23 cellular contexts compared by ENCODE assay signal in genomic region chr10:133079836-133080682, GRCh38. TPM values are rescaled to one million over a fixed set of nuclear protein-coding genes. Genes with fewer than 3 reads are reported as not detected.
A peak's percentile ranks its signal among the peaks of the same experiment; 100 is the strongest.
DNase-seq lines count a peak whose midpoint lies in the region; ATAC-seq, FAIRE-seq and TF ChIP-seq lines count a peak whose summit lies in the region.
"Had no signal": no experiment of that assay in that cellular context is flagged by ENCODE, and none has a peak within 500 bp of the region (broad histone marks: within the 10 kb centered on the region; RNA-seq: fewer than 3 reads in every experiment).

No MANE protein-coding gene starts in this region.

- H3K4me2 ChIP-seq in A549 (no peak overlapping the region), H9 (ENCODE audit: insufficient read depth, insufficient read length, low read length) (no peak overlapping the region)

- no peak overlapping the region for H4K5ac ChIP-seq in H9 (ENCODE audit: insufficient read length, low read depth, low read length)

- no peak overlapping the region for H2AK5ac ChIP-seq in H9 (ENCODE audit: insufficient read length, low read length)

- TF ChIP-seq EP300 in A549 (IDR thresholded peaks at IDR 0.05) = no peak
- TF ChIP-seq EP300 in gastroesophageal sphincter (IDR thresholded peaks at IDR 0.05) = no peak

- no peak for TF ChIP-seq POLR2A in A549 (IDR thresholded peaks at IDR 0.05; ENCODE audit: low read length)
- no peak for TF ChIP-seq POLR2A in gastroesophageal sphincter (IDR thresholded peaks at IDR 0.05)

- peaks cover 12% of the 10 kb centered on the region for H3K27me3 Mint-ChIP-seq in H9 (ENCODE audit: low read depth)

- H3K9me3 ChIP-seq in A549 (no peaks in the 10 kb centered on the region), H9 (ENCODE audit: control insufficient read depth, low read depth, low read length) (no peaks in the 10 kb centered on the region), left lung (no peaks in the 10 kb centered on the region), gastroesophageal sphincter (no peaks in the 10 kb centered on the region)
- H3K9me3 ChIP-seq: esophagus squamous epithelium had no signal

- H3K56ac ChIP-seq in H9 (ENCODE audit: insufficient read length, low read depth, low read length) = no peak overlapping the region

- no peaks in the 10 kb centered on the region for H3K79me2 ChIP-seq in H9 (ENCODE audit: insufficient read depth, low read length)

- ATAC-seq in A549 (peak; percentile 56 to 58; a peak in 4 of 6 replicates), left lung (peak; percentile 22), HG02852 (IDR thresholded peaks at IDR 0.05; ENCODE audit: unreplicated experiment) (no peak), gastroesophageal sphincter (no peak)
- ATAC-seq: stimulated activated effector memory CD8-positive, alpha-beta T cell treated with anti-CD3 and anti-CD28 coated beads, Interleukin-12 subunit alpha, Interleukin-12 subunit beta, amount 100 ng/mL, for 72 hours had no signal

- WGBS in A549 (ENCODE audit: missing lambda C conversion rate) = 53% methylated on average over 34 of the region's 39 CpGs
- no CpG with 5 or more reads among the region's 39 CpGs for WGBS in H9 (ENCODE audit: extremely low coverage, insufficient read length, low lambda C conversion rate)
- WGBS in gastroesophageal sphincter (ENCODE audit: low coverage in 1 of 2), 2 donors = 52 to 56% methylated on average over 12 to 15 of the region's 39 CpGs

- no peak overlapping the region for H2AFZ ChIP-seq in H9 (ENCODE audit: low read length)

- H3K18ac ChIP-seq in H9 (ENCODE audit: insufficient read length, low read depth, low read length) = no peak overlapping the region

- no peak for TF ChIP-seq CTCF in A549 (IDR thresholded peaks at IDR 0.05)
- no peak for TF ChIP-seq CTCF in H9 (conservative IDR thresholded peaks at IDR 0.05)
- no peak for TF ChIP-seq CTCF in left lung (IDR thresholded peaks at IDR 0.05)
- TF ChIP-seq CTCF in gastroesophageal sphincter (IDR thresholded peaks at IDR 0.05) = no peak

- H2BK20ac ChIP-seq in H9 (ENCODE audit: low read depth, low read length, poor library complexity, severe bottlenecking) = no peak overlapping the region

- H3K27me3 ChIP-seq in H9 (ENCODE audit: insufficient read depth, low read length) (no peaks in the 10 kb centered on the region), left lung (peaks cover 0 to 75% of the 10 kb centered on the region in 2 donors), gastroesophageal sphincter (peaks cover 73% of the 10 kb centered on the region)

- no peak for FAIRE-seq in A549 (lab: Jason Lieb, UNC)
- FAIRE-seq: kidney had no signal

- DNase-seq in A549 (ENCODE audit: low read depth in 1 of 2, low spot score in 1 of 2) = no peak
- DNase-seq in H9 = peak; percentile 82
- DNase-seq in astrocyte of the hippocampus (ENCODE audit: low read depth, low spot score) = peak; percentile 48
- no peak for DNase-seq in left lung
- DNase-seq in activated CD8-positive, alpha-beta memory T cell treated with anti-CD3 and anti-CD28 coated beads, Interleukin-2, amount 50 U/mL, for 48 hours = no peak
- no peak for DNase-seq in activated CD8-positive, alpha-beta memory T cell treated with anti-CD3 and anti-CD28 coated beads, Interleukin-2, amount 50 U/mL, for 4 hours
- DNase-seq: activated CD4-positive, CD25-positive, alpha-beta regulatory T cell treated with anti-CD3 and anti-CD28 coated beads, Interleukin-2, amount 50 U/mL, for 72 hours; esophagus squamous epithelium; KBM-7; kidney; NCI-H187 treated with DMSO at 0.1 percent for 48 hours; SIG-M5; trophoblast cell had no signal

- H4K20me1 ChIP-seq in H9 (ENCODE audit: control insufficient read depth, insufficient read depth, insufficient read length) = no peaks in the 10 kb centered on the region

- H2BK120ac ChIP-seq in H9 (ENCODE audit: low read depth, low read length, poor library complexity, severe bottlenecking) = no peak overlapping the region

- no peak overlapping the region for H3K9ac ChIP-seq in H9 (ENCODE audit: extremely low read depth, insufficient read length, low read length)

- no peaks in the 10 kb centered on the region; a peak in 1 of 5 replicates for H3K9me3 Mint-ChIP-seq in H9
- H3K9me3 Mint-ChIP-seq: activated T-helper 2 cell treated with anti-CD3 and anti-CD28 coated beads, Interferon-gamma antibody, Interleukin-2, Interleukin-4, amounts not matched to agents 10 μg/mL and 5 μg/mL and 100 μg/mL, durations not matched to agents 14 hours and 24 hours and 36 hours; mesothelial cell of epicardium; neural crest cell; stimulated activated effector memory CD8-positive, alpha-beta T cell treated with anti-CD3 and anti-CD28 coated beads, Interleukin-12 subunit alpha, Interleukin-12 subunit beta, amount 100 ng/mL, for 72 hours had no signal

- no peak overlapping the region for H3T11ph ChIP-seq in H9 (ENCODE audit: low read length)

- POLR2A ChIA-PET in A549 (lab: Yijun Ruan, JAX) = no interaction called here

- CTCF ChIA-PET in A549 (lab: Yijun Ruan, JAX) = interaction anchor here (1.1 kb wide), 1 partner anchor 176 kb away, joined by 3 read pairs; no protein-coding TSS in a partner anchor

- TF ChIP-seq RAD21 in A549 (conservative IDR thresholded peaks at IDR 0.05 in 1 of 2, IDR thresholded peaks at IDR 0.05 in 1 of 2) = no peak

- H4K8ac ChIP-seq in H9 (replicated peaks; ENCODE audit: insufficient read length, low read depth, low read length) = no peak overlapping the region

- no peak overlapping the region for H2BK15ac ChIP-seq in H9 (ENCODE audit: low read depth, low read length)

- no peaks in the 10 kb centered on the region for H3K36me3 Mint-ChIP-seq in H9 (ENCODE audit: insufficient read depth in 1 of 3, low read depth in 3 of 3)
- H3K36me3 Mint-ChIP-seq: mesothelial cell of epicardium; stimulated activated effector memory CD8-positive, alpha-beta T cell treated with anti-CD3 and anti-CD28 coated beads, Interleukin-12 subunit alpha, Interleukin-12 subunit beta, amount 100 ng/mL, for 72 hours had no signal

- H3K4ac ChIP-seq in H9 (ENCODE audit: low read depth, low read length) = no peak overlapping the region

- H3K36me3 ChIP-seq in left lung (no peaks in the 10 kb centered on the region), gastroesophageal sphincter (no peaks in the 10 kb centered on the region)
- H3K36me3 ChIP-seq: esophagus squamous epithelium had no signal

- H2BK12ac ChIP-seq in H9 (ENCODE audit: insufficient read length, low read depth, low read length) = no peak overlapping the region

- no peak overlapping the region for H3K23ac ChIP-seq in H9 (ENCODE audit: insufficient read length, low read depth, low read length)

- no peak overlapping the region for H3K14ac ChIP-seq in H9 (ENCODE audit: insufficient read depth, low read length)

- H3K27ac Mint-ChIP-seq in H9 = no peak overlapping the region
- H3K27ac Mint-ChIP-seq: activated T-helper 2 cell treated with anti-CD3 and anti-CD28 coated beads, Interferon-gamma antibody, Interleukin-2, Interleukin-4, amounts not matched to agents 10 μg/mL and 5 μg/mL and 100 μg/mL, durations not matched to agents 14 hours and 24 hours and 36 hours; mesothelial cell of epicardium; stimulated activated effector memory CD8-positive, alpha-beta T cell treated with anti-CD3 and anti-CD28 coated beads, Interleukin-12 subunit alpha, Interleukin-12 subunit beta, amount 100 ng/mL, for 72 hours had no signal

- H3K79me1 ChIP-seq in H9 (ENCODE audit: insufficient read depth, low read depth, low read length, poor library complexity, severe bottlenecking) = no peaks in the 10 kb centered on the region

- H3K4me1 Mint-ChIP-seq in H9 = peaks cover 0 to 9% of the 10 kb centered on the region in 2 experiments; a peak in 2 of 4 replicates
- H3K4me1 Mint-ChIP-seq: mesothelial cell of epicardium; neural crest cell; stimulated activated effector memory CD8-positive, alpha-beta T cell treated with anti-CD3 and anti-CD28 coated beads, Interleukin-12 subunit alpha, Interleukin-12 subunit beta, amount 100 ng/mL, for 72 hours had no signal

- H3K27ac ChIP-seq in A549 (no peak overlapping the region), H9 (ENCODE audit: insufficient read length, low read depth, low read length) (no peak overlapping the region), left lung (no peak overlapping the region), gastroesophageal sphincter (no peak overlapping the region)
- H3K27ac ChIP-seq: esophagus squamous epithelium, HL-60 had no signal

- no peak overlapping the region for H2BK5ac ChIP-seq in H9 (ENCODE audit: insufficient read length, low read length)

- H4K91ac ChIP-seq in H9 (ENCODE audit: insufficient read length, low read depth, low read length) = no peak overlapping the region

- no peak overlapping the region for H3K4me3 Mint-ChIP-seq in H9
- H3K4me3 Mint-ChIP-seq: mesothelial cell of epicardium; neural crest cell; stimulated activated effector memory CD8-positive, alpha-beta T cell treated with anti-CD3 and anti-CD28 coated beads, Interleukin-12 subunit alpha, Interleukin-12 subunit beta, amount 100 ng/mL, for 72 hours had no signal

- H3K4me3 ChIP-seq in A549 (no peak overlapping the region), left lung (no peak overlapping the region), gastroesophageal sphincter (no peak overlapping the region)
- H3K4me3 ChIP-seq: esophagus squamous epithelium had no signal

- no peaks in the 10 kb centered on the region for H3K4me1 ChIP-seq in A549
- no peaks in the 10 kb centered on the region for H3K4me1 ChIP-seq in H9 (ENCODE audit: insufficient read depth, low read length)
- H3K4me1 ChIP-seq in left lung = no peaks in the 10 kb centered on the region
- no peaks in the 10 kb centered on the region for H3K4me1 ChIP-seq in gastroesophageal sphincter
- H3K4me1 ChIP-seq: esophagus squamous epithelium had no signal

- intact Hi-C loops in left lung (cut with DNase I) = no loop called here

- no peaks in the 10 kb centered on the region for H3K23me2 ChIP-seq in H9 (ENCODE audit: insufficient read length, low read depth, low read length, poor library complexity, severe bottlenecking)

TF ChIP-seq in A549, 52 proteins besides CTCF, POLR2A, EP300 and RAD21 (continues in another document):
- TF ChIP-seq NR3C1 (IDR thresholded peaks at IDR 0.05) (no peak), NPAS2 (CRISPR knock-in tag; IDR thresholded peaks at IDR 0.05; ENCODE audit: borderline replicate concordance) (no peak)

RNA-seq across cellular contexts. Expression of gene ADGRA1, which starts 7.7 kb away (rescaled TPM):
- polyA plus RNA-seq in A549 (2011; rRNA removed) (not detected in 2 replicates), A549 (2017; fragmentation: RNase III; extraction: RNeasy Plus Mini Kit Qiagen cat#74134 plus additional on column Dnase treatment) (0.03 TPM in 1 of 3 replicates, not detected in the others)
- polyA plus RNA-seq in A549 (2012; cell fraction: cytosol; rRNA removed) = not detected in 2 replicates
- polyA plus RNA-seq in A549 (2012; cell fraction: nucleus; rRNA removed) = 0.02 TPM in 1 of 2 replicates, not detected in the other
- not detected in 2 replicates for polyA minus RNA-seq in A549 (2011; rRNA and poly(A)+ RNA removed)
- total RNA-seq in H9 (2021) (0.11 and 0.13 TPM in 2 replicates), left lung (under 1 TPM in 1 of 2 donors, not detected in 1; 0.24 TPM), gastroesophageal sphincter (under 1 TPM in 1 of 4 donors, not detected in 3; 0.13 TPM)
- total RNA-seq: activated CD8-positive, alpha-beta memory T cell treated with anti-CD3 and anti-CD28 coated beads for 36 hours; activated T-helper 2 cell treated with anti-CD3 and anti-CD28 coated beads, Interferon-gamma antibody, Interleukin-2, Interleukin-4, amounts not matched to agents 10 μg/mL and 5 μg/mL and 100 μg/mL, durations not matched to agents 14 hours and 24 hours and 36 hours; esophagus squamous epithelium; H4; mesothelial cell of epicardium; T-helper 2 cell treated with Interferon-gamma antibody and Interleukin-4, amounts not matched to agents 100 ng/mL and 5 ng/mL, for 36 hours had no signal

Comparison
In these comparisons a context has a peak if more than half of its experiments do, and no peak if none do; other contexts are left out.
1. ATAC-seq: peak in A549 (2 of 2) and left lung (single experiment); none in HG02852 (single experiment) and gastroesophageal sphincter (single experiment).
2. DNase-seq: peak in H9 (single experiment) and astrocyte of the hippocampus (single experiment); none in A549 (0 of 2), left lung (0 of 2), activated CD8-positive, alpha-beta memory T cell treated with anti-CD3 and anti-CD28 coated beads, Interleukin-2, amount 50 U/mL, for 48 hours (single experiment) and activated CD8-positive, alpha-beta memory T cell treated with anti-CD3 and anti-CD28 coated beads, Interleukin-2, amount 50 U/mL, for 4 hours (single experiment).